9 cellular contexts compared by ENCODE assay signal in genomic region chr16:70687172-70687531, GRCh38. TPM values are rescaled to one million over a fixed set of nuclear protein-coding genes. Genes with fewer than 3 reads are reported as not detected.
A peak's percentile ranks its signal among the peaks of the same experiment; 100 is the strongest.
DNase-seq lines count a peak whose midpoint lies in the region; ATAC-seq, FAIRE-seq and TF ChIP-seq lines count a peak whose summit lies in the region.
"Had no signal": no experiment of that assay in that cellular context is flagged by ENCODE, and none has a peak within 500 bp of the region (broad histone marks: within the 10 kb centered on the region; RNA-seq: fewer than 3 reads in every experiment).

No MANE protein-coding gene starts in this region.

- TF ChIP-seq CTCF in GM23338 (conservative IDR thresholded peaks at IDR 0.05; ENCODE audit: low read depth in 2 of 2), result no peak

- H3K27ac ChIP-seq in GM23338 (ENCODE audit: low read depth), result peak overlapping the region; percentile 45; the same call in 1 of the 2 replicates
- H3K27ac ChIP-seq in skin epidermis, result peak overlapping the region in 14 of 21 experiments; percentile 61 to 91 (median 85)

- H3K4me3 Mint-ChIP-seq in GM23338, result peak overlapping the region; percentile 74

- H3K4me1 Mint-ChIP-seq in GM23338, result peaks cover 29% of the 10 kb centered on the region
- H3K4me1 Mint-ChIP-seq: activated CD4-positive, alpha-beta T cell treated with anti-CD3 and anti-CD28 coated beads, Interleukin-2, amount 10 ng/mL, durations not matched to agents 24 days and 14 days had no signal

- H4K20me1 ChIP-seq in GM23338 (replicated peaks; ENCODE audit: insufficient read depth), result peaks cover 4% of the 10 kb centered on the region

- H3K27me3 Mint-ChIP-seq in GM23338 (ENCODE audit: insufficient read depth, low read depth, poor library complexity), result peaks cover 25% of the 10 kb centered on the region

- H3K36me3 ChIP-seq in GM23338 (ENCODE audit: insufficient read depth), result no peaks in the 10 kb centered on the region

- H3K27me3 ChIP-seq in GM23338 (ENCODE audit: insufficient read depth), result peaks cover 8% of the 10 kb centered on the region

- no peak for FAIRE-seq in urothelium cell line (lab: Jason Lieb, UNC)

- ATAC-seq in GM23338 (peak; percentile 12), left ventricle myocardium superior (no peak), GM18861 (IDR thresholded peaks at IDR 0.05; ENCODE audit: unreplicated experiment) (no peak), GM21786 (IDR thresholded peaks at IDR 0.05; ENCODE audit: unreplicated experiment) (no peak), GM21723 (IDR thresholded peaks at IDR 0.05; ENCODE audit: unreplicated experiment) (no peak)

- no peaks in the 10 kb centered on the region; the same call in 2 of the 3 replicates for H3K36me3 Mint-ChIP-seq in GM23338 (ENCODE audit: low read depth)

- no peak overlapping the region for H3K27ac Mint-ChIP-seq in GM23338
- H3K27ac Mint-ChIP-seq: activated CD4-positive, alpha-beta T cell treated with anti-CD3 and anti-CD28 coated beads, Interleukin-2, amount 10 ng/mL, durations not matched to agents 24 days and 14 days had no signal

- peaks cover 22% of the 10 kb centered on the region; the same call in 1 of the 2 replicates for H3F3A ChIP-seq in GM23338 (replicated peaks; ENCODE audit: low read depth)

- H3K4me3 ChIP-seq in GM23338 (no peak overlapping the region), skin epidermis (no peak overlapping the region)

- peak overlapping the region; percentile 78; the same call in 1 of the 2 replicates for H3K4me2 ChIP-seq in GM23338

- DNase-seq in GM23338 (ENCODE audit: low spot score) (no peak), SK-N-DZ (ENCODE audit: low spot score) (peak; percentile 38), left ventricle myocardium superior (peak; percentile 38), urothelium cell line (ENCODE audit: low spot score) (no peak)
- DNase-seq: activated CD4-positive, alpha-beta T cell treated with anti-CD3 and anti-CD28 coated beads, Interleukin-2, amount 10 ng/mL, durations not matched to agents 24 days and 14 days had no signal

- intact Hi-C loops in left ventricle myocardium superior (cut with micrococcal nuclease), result loop anchor here (10.0 kb wide), 2 partner anchors 48 to 88 kb away; no protein-coding TSS in a partner anchor

- peaks cover 10% of the 10 kb centered on the region; the same call in 1 of the 2 replicates for H3K4me1 ChIP-seq in GM23338 (ENCODE audit: insufficient read depth)

- no peak overlapping the region for H2AFZ ChIP-seq in GM23338

- H3K9me2 ChIP-seq in GM23338 (ENCODE audit: insufficient read depth), result no peaks in the 10 kb centered on the region

- no peaks in the 10 kb centered on the region for H3K79me2 ChIP-seq in GM23338 (replicated peaks; ENCODE audit: insufficient read depth)

- H3K9me3 Mint-ChIP-seq in GM23338, result no peaks in the 10 kb centered on the region; the same call in 2 of the 3 replicates
- H3K9me3 Mint-ChIP-seq: activated CD4-positive, alpha-beta T cell treated with anti-CD3 and anti-CD28 coated beads, Interleukin-2, amount 10 ng/mL, durations not matched to agents 24 days and 14 days had no signal

TF ChIP-seq in GM23338, 12 proteins besides CTCF, POLR2A, EP300 and RAD21 (continues in another document):
- no peak for TF ChIP-seq STAT1 (IDR thresholded peaks at IDR 0.05; ENCODE audit: unreplicated experiment)
- TF ChIP-seq EZH2phosphoT487 (IDR thresholded peaks at IDR 0.05; ENCODE audit: unreplicated experiment), result no peak
- TF ChIP-seq NANOG (IDR thresholded peaks at IDR 0.05; ENCODE audit: borderline replicate concordance), result no peak
- TF ChIP-seq, protein P1, sequence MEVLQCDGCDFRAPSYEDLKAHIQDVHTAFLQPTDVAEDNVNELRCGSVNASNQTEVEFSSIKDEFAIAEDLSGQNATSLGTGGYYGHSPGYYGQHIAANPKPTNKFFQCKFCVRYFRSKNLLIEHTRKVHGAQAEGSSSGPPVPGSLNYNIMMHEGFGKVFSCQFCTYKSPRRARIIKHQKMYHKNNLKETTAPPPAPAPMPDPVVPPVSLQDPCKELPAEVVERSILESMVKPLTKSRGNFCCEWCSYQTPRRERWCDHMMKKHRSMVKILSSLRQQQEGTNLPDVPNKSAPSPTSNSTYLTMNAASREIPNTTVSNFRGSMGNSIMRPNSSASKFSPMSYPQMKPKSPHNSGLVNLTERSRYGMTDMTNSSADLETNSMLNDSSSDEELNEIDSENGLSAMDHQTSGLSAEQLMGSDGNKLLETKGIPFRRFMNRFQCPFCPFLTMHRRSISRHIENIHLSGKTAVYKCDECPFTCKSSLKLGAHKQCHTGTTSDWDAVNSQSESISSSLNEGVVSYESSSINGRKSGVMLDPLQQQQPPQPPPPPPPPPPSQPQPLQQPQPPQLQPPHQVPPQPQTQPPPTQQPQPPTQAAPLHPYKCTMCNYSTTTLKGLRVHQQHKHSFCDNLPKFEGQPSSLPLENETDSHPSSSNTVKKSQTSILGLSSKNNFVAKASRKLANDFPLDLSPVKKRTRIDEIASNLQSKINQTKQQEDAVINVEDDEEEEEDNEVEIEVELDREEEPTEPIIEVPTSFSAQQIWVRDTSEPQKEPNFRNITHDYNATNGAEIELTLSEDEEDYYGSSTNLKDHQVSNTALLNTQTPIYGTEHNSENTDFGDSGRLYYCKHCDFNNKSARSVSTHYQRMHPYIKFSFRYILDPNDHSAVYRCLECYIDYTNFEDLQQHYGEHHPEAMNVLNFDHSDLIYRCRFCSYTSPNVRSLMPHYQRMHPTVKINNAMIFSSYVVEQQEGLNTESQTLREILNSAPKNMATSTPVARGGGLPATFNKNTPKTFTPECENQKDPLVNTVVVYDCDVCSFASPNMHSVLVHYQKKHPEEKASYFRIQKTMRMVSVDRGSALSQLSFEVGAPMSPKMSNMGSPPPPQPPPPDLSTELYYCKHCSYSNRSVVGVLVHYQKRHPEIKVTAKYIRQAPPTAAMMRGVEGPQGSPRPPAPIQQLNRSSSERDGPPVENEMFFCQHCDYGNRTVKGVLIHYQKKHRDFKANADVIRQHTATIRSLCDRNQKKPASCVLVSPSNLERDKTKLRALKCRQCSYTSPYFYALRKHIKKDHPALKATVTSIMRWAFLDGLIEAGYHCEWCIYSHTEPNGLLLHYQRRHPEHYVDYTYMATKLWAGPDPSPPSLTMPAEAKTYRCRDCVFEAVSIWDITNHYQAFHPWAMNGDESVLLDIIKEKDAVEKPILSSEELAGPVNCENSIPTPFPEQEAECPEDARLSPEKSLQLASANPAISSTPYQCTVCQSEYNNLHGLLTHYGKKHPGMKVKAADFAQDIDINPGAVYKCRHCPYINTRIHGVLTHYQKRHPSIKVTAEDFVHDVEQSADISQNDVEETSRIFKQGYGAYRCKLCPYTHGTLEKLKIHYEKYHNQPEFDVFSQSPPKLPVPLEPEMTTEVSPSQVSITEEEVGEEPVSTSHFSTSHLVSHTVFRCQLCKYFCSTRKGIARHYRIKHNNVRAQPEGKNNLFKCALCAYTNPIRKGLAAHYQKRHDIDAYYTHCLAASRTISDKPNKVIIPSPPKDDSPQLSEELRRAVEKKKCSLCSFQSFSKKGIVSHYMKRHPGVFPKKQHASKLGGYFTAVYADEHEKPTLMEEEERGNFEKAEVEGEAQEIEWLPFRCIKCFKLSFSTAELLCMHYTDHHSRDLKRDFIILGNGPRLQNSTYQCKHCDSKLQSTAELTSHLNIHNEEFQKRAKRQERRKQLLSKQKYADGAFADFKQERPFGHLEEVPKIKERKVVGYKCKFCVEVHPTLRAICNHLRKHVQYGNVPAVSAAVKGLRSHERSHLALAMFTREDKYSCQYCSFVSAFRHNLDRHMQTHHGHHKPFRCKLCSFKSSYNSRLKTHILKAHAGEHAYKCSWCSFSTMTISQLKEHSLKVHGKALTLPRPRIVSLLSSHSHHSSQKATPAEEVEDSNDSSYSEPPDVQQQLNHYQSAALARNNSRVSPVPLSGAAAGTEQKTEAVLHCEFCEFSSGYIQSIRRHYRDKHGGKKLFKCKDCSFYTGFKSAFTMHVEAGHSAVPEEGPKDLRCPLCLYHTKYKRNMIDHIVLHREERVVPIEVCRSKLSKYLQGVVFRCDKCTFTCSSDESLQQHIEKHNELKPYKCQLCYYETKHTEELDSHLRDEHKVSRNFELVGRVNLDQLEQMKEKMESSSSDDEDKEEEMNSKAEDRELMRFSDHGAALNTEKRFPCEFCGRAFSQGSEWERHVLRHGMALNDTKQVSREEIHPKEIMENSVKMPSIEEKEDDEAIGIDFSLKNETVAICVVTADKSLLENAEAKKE (CRISPR knock-in tag; IDR thresholded peaks at IDR 0.05), result no peak
- no peak for TF ChIP-seq ZNF331 (CRISPR knock-in tag; IDR thresholded peaks at IDR 0.05; ENCODE audit: low read depth)
- TF ChIP-seq POLR2AphosphoS5 (IDR thresholded peaks at IDR 0.05; ENCODE audit: low read depth), result no peak
- TF ChIP-seq JUNB (IDR thresholded peaks at IDR 0.05; ENCODE audit: unreplicated experiment), result no peak
- TF ChIP-seq ZNF114 (CRISPR knock-in tag; IDR thresholded peaks at IDR 0.05), result no peak
- no peak for TF ChIP-seq CREB1 (CRISPR knock-in tag; IDR thresholded peaks at IDR 0.05; ENCODE audit: low read depth)

RNA-seq across cellular contexts. Expression of gene MTSS2, which starts 1.3 kb away (rescaled TPM):
- 16.5 and 19.6 TPM in 2 replicates for total RNA-seq in GM23338 (2014; rRNA removed; shearing (Covaris generic))
- 1.6 and 1.9 TPM in 2 replicates for polyA plus RNA-seq in GM23338 (2016; fragmentation: Nextera tagmentation; extraction: Ambion mirVana)
- 19.4 and 42.1 TPM in 2 replicates for polyA plus RNA-seq in SK-N-DZ (2014; cell fraction: cytosol; rRNA removed)
- 45.1 and 55.5 TPM in 2 replicates for polyA plus RNA-seq in SK-N-DZ (2014; cell fraction: nucleus; rRNA removed)
- 101 TPM for total RNA-seq in left ventricle myocardium superior

RNA-seq across cellular contexts. Expression of gene IL34, which starts 40.8 kb away (rescaled TPM):
- 4.6 and 6.6 TPM in 2 replicates for total RNA-seq in GM23338 (2014; rRNA removed; shearing (Covaris generic))
- 3.1 and 4.3 TPM in 2 replicates for polyA plus RNA-seq in GM23338 (2016; fragmentation: Nextera tagmentation; extraction: Ambion mirVana)
- 1.2 TPM in 1 of 2 replicates, not detected in the other for polyA plus RNA-seq in SK-N-DZ (2014; cell fraction: cytosol; rRNA removed)
- polyA plus RNA-seq in SK-N-DZ (2014; cell fraction: nucleus; rRNA removed), result not detected in 2 replicates
- 1.5 TPM for total RNA-seq in left ventricle myocardium superior

Comparison
In these comparisons a context has a peak if more than half of its experiments do, and no peak if none do; other contexts are left out.
1. DNase-seq: peak in SK-N-DZ (single experiment) and left ventricle myocardium superior (single experiment); none in GM23338 (single experiment) and urothelium cell line (single experiment).